Comparison of ENCODE assay signal across 1 cellular context in the genomic region with DNA sequence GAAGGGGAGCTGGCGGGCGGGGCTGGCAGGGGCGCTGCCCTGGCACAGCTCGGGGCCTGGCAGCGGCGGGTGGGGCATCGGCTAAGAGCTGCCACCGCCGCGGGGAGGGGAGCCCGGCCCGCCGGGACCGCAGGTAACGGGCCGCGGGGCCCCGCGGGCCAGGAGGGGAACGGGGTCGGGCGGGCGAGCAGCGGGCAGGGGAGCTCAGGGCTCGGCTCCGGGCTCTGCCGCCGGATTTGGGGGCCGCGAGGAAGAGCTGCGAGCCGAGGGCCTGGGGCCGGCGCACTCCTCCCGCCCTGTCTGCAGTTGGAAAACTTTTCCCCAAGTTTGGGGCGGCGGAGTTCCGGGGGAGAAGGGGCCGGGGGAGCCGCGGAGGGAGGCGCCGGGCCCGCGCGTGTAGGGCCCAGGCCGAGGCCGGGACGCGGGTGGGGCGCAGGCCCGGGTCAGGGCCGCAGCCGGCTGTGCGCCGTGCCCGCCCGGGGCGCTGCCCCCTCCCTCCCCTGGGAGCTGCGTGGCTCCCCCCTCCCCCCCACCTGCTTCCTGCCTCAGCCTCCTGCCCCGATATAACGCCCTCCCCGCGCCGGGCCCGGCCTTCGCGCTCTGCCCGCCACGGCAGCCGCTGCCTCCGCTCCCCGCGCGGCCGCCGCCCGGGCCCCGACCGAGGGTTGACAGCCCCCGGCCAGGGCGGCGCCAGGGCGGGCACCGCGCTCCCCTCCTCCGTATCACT.
TF ChIP-seq lines count a peak whose summit lies in the region.

No MANE protein-coding gene starts in this region.

TF ChIP-seq in GM12878, 131 proteins besides CTCF, POLR2A, EP300 and RAD21 (continued from another document):
- TF ChIP-seq ELK1 (IDR thresholded peaks at IDR 0.05; ENCODE audit: low read depth, low read length): no peak
- no peak for TF ChIP-seq SREBF2 (IDR thresholded peaks at IDR 0.05; ENCODE audit: low read length)
- no peak for TF ChIP-seq EZH2 (IDR thresholded peaks at IDR 0.05; ENCODE audit: borderline replicate concordance, control insufficient read depth, low read depth, low read length)
- TF ChIP-seq TAF1 (IDR thresholded peaks at IDR 0.05; ENCODE audit: borderline replicate concordance, low read depth, low read length): peak; percentile 27; the same call in 1 of the 2 replicates
- no peak for TF ChIP-seq MEF2B (IDR thresholded peaks at IDR 0.05; ENCODE audit: partially characterized antibody, poor library complexity, severe bottlenecking)
- 0 out of 2 replicates have a peak, but pooled peaks have one; percentile 38 for TF ChIP-seq TCF12 (IDR thresholded peaks at IDR 0.05; ENCODE audit: low read depth, low read length)
- TF ChIP-seq EED (IDR thresholded peaks at IDR 0.05; ENCODE audit: low read depth): no peak
- no peak for TF ChIP-seq FOXK2 (IDR thresholded peaks at IDR 0.05)
- no peak for TF ChIP-seq RAD51 (IDR thresholded peaks at IDR 0.05)
- no peak for TF ChIP-seq ATF3 (IDR thresholded peaks at IDR 0.05; ENCODE audit: borderline replicate concordance, extremely low read depth, low read depth, low read length)
